1 cellular context compared by ENCODE assay signal in the genomic region with DNA sequence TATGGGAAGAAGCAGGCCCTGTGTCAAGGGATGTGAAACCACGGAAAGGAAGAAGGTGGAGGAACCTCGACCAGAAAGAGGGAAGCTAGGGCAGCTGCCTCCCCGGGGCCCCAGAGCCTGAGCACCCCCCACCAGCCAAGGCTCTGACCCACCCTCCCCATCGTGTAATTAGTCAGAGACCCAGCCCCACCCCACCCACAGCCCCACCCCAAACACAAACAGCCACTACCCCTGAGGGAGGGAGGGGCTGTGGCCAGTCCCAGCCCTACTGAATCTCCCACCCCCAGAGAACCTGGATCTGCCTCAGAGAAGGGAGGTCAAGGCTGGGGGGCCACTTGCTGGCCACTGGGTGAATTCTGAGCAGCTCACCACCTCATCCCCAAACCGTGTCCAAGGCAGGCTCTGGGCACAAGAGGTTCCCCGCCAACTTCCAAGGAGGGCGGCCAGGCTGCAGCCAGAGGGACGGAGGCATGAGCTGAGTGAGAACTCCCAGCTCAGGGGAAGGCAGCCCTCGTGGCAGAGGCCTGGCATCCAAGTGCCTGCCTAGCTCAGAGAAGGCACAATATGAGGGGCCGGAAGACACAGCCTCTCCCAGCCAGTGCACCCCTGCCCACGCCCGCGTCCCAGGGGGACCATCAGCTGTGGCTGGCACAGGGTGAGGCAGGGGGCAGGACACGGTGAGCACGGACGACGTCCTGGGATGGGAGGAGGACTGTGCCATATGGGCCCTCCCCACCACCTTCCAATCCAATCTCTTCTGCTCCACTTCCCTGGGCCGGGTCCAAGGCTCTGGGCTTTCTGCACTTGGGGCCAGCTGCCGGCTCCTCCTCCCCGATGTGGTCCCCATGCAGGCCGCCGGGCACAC.
TF ChIP-seq lines count a peak whose summit lies in the region.

No MANE protein-coding gene starts in this region.

TF ChIP-seq in GM23338, 12 proteins besides CTCF, POLR2A, EP300 and RAD21:
- TF ChIP-seq, protein P1, sequence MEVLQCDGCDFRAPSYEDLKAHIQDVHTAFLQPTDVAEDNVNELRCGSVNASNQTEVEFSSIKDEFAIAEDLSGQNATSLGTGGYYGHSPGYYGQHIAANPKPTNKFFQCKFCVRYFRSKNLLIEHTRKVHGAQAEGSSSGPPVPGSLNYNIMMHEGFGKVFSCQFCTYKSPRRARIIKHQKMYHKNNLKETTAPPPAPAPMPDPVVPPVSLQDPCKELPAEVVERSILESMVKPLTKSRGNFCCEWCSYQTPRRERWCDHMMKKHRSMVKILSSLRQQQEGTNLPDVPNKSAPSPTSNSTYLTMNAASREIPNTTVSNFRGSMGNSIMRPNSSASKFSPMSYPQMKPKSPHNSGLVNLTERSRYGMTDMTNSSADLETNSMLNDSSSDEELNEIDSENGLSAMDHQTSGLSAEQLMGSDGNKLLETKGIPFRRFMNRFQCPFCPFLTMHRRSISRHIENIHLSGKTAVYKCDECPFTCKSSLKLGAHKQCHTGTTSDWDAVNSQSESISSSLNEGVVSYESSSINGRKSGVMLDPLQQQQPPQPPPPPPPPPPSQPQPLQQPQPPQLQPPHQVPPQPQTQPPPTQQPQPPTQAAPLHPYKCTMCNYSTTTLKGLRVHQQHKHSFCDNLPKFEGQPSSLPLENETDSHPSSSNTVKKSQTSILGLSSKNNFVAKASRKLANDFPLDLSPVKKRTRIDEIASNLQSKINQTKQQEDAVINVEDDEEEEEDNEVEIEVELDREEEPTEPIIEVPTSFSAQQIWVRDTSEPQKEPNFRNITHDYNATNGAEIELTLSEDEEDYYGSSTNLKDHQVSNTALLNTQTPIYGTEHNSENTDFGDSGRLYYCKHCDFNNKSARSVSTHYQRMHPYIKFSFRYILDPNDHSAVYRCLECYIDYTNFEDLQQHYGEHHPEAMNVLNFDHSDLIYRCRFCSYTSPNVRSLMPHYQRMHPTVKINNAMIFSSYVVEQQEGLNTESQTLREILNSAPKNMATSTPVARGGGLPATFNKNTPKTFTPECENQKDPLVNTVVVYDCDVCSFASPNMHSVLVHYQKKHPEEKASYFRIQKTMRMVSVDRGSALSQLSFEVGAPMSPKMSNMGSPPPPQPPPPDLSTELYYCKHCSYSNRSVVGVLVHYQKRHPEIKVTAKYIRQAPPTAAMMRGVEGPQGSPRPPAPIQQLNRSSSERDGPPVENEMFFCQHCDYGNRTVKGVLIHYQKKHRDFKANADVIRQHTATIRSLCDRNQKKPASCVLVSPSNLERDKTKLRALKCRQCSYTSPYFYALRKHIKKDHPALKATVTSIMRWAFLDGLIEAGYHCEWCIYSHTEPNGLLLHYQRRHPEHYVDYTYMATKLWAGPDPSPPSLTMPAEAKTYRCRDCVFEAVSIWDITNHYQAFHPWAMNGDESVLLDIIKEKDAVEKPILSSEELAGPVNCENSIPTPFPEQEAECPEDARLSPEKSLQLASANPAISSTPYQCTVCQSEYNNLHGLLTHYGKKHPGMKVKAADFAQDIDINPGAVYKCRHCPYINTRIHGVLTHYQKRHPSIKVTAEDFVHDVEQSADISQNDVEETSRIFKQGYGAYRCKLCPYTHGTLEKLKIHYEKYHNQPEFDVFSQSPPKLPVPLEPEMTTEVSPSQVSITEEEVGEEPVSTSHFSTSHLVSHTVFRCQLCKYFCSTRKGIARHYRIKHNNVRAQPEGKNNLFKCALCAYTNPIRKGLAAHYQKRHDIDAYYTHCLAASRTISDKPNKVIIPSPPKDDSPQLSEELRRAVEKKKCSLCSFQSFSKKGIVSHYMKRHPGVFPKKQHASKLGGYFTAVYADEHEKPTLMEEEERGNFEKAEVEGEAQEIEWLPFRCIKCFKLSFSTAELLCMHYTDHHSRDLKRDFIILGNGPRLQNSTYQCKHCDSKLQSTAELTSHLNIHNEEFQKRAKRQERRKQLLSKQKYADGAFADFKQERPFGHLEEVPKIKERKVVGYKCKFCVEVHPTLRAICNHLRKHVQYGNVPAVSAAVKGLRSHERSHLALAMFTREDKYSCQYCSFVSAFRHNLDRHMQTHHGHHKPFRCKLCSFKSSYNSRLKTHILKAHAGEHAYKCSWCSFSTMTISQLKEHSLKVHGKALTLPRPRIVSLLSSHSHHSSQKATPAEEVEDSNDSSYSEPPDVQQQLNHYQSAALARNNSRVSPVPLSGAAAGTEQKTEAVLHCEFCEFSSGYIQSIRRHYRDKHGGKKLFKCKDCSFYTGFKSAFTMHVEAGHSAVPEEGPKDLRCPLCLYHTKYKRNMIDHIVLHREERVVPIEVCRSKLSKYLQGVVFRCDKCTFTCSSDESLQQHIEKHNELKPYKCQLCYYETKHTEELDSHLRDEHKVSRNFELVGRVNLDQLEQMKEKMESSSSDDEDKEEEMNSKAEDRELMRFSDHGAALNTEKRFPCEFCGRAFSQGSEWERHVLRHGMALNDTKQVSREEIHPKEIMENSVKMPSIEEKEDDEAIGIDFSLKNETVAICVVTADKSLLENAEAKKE (CRISPR knock-in tag; IDR thresholded peaks at IDR 0.05): no peak
- TF ChIP-seq ZNF114 (CRISPR knock-in tag; IDR thresholded peaks at IDR 0.05) (no peak), REST (IDR thresholded peaks at IDR 0.05; ENCODE audit: unreplicated experiment) (no peak), STAT1 (IDR thresholded peaks at IDR 0.05; ENCODE audit: unreplicated experiment) (no peak), POLR2AphosphoS5 (IDR thresholded peaks at IDR 0.05; ENCODE audit: low read depth) (no peak), ZNF331 (CRISPR knock-in tag; IDR thresholded peaks at IDR 0.05; ENCODE audit: low read depth) (no peak), ETS1 (IDR thresholded peaks at IDR 0.05) (no peak)
